ENCODE assay signal across 10 cellular contexts in the genomic region with DNA sequence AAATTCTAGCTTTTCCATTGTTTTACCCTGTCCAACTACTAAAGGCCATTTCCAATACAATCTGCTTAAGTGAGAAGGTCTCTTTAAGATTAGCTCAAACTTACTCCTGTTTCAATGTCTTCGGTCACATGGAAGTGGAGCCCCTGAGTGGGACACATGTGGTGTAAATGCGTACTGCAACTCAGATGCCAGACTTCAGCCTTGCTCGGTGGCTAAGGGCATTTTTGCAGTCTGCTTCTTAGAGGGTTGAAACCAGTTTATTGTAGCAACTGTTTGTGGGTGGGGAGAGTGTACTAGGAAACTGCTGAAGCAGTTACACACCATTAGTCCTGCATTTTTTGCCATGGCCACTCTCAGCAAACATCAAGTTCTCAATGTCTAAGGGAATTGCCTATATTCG.
DNase-seq lines count a peak whose midpoint lies in the region; ATAC-seq and TF ChIP-seq lines count a peak whose summit lies in the region.
"Had no signal": no experiment of that assay in that cellular context is flagged by ENCODE, and none has a peak within 500 bp of the region (broad histone marks: within the 10 kb centered on the region; RNA-seq: fewer than 3 reads in every experiment).

No MANE protein-coding gene starts in this region.

- peaks cover 40% of the 10 kb centered on the region for H3K4me1 ChIP-seq in PC-9 (replicated peaks; ENCODE audit: insufficient read depth)

- no peaks in the 10 kb centered on the region for H3K9me2 ChIP-seq in PC-9 (ENCODE audit: insufficient read depth)

- H3K4me1 Mint-ChIP-seq in stimulated activated naive CD8-positive, alpha-beta T cell treated with anti-CD3 and anti-CD28 coated beads, Interleukin-15, amount 100 ng/mL, for 72 hours: peaks cover 40% of the 10 kb centered on the region

- no peaks in the 10 kb centered on the region for H4K20me1 ChIP-seq in PC-9 (ENCODE audit: insufficient read depth)

- H3K36me3 ChIP-seq in PC-9 (ENCODE audit: low read depth): no peaks in the 10 kb centered on the region

- ATAC-seq in stimulated activated naive CD8-positive, alpha-beta T cell treated with anti-CD3 and anti-CD28 coated beads, Interleukin-15, amount 100 ng/mL, for 72 hours: peak; percentile 39
- ATAC-seq in stimulated activated naive CD8-positive, alpha-beta T cell treated with anti-CD3 and anti-CD28 coated beads, Interleukin-15, Interleukin-2, amounts not matched to agents 100 U/mL and 50 U/mL, for 24 hours: no peak
- no peak for ATAC-seq in GM18498 (IDR thresholded peaks at IDR 0.05; ENCODE audit: unreplicated experiment)

- no peaks in the 10 kb centered on the region for H3K27me3 Mint-ChIP-seq in stimulated activated naive CD8-positive, alpha-beta T cell treated with anti-CD3 and anti-CD28 coated beads, Interleukin-15, amount 100 ng/mL, for 72 hours

- peaks cover 17% of the 10 kb centered on the region for H3K79me2 ChIP-seq in PC-9 (ENCODE audit: low read depth)

- H3K27ac ChIP-seq in PC-9: 0 out of 2 replicates have a peak overlapping the region, but pooled peaks have one; percentile 14

- no peak overlapping the region for H3K4me2 ChIP-seq in PC-9

- no peaks in the 10 kb centered on the region for H3K9me3 Mint-ChIP-seq in stimulated activated naive CD8-positive, alpha-beta T cell treated with anti-CD3 and anti-CD28 coated beads, Interleukin-15, amount 100 ng/mL, for 72 hours

- no peak overlapping the region for H3K27ac Mint-ChIP-seq in stimulated activated naive CD8-positive, alpha-beta T cell treated with anti-CD3 and anti-CD28 coated beads, Interleukin-15, amount 100 ng/mL, for 72 hours

- H2AFZ ChIP-seq in PC-9: no peak overlapping the region

- H3K4me3 Mint-ChIP-seq in stimulated activated naive CD8-positive, alpha-beta T cell treated with anti-CD3 and anti-CD28 coated beads, Interleukin-15, amount 100 ng/mL, for 72 hours: no peak overlapping the region

- H3F3A ChIP-seq in PC-9 (ENCODE audit: insufficient read depth, low read depth): peaks cover 26% of the 10 kb centered on the region

- no peaks in the 10 kb centered on the region for H3K9me3 ChIP-seq in PC-9 (ENCODE audit: insufficient read depth, low read depth)

- intact Hi-C loops in PC-9 (cut with micrococcal nuclease; ENCODE audit: unreplicated experiment): loop anchor here (5.0 kb wide), 1 partner anchor 187 kb away; no protein-coding TSS in a partner anchor

- no peak for DNase-seq in stimulated activated naive CD8-positive, alpha-beta T cell treated with anti-CD3 and anti-CD28 coated beads, Interleukin-15, amount 100 ng/mL, for 72 hours
- DNase-seq in stimulated activated naive CD8-positive, alpha-beta T cell treated with anti-CD3 and anti-CD28 coated beads, Interleukin-15, Interleukin-2, amounts not matched to agents 100 U/mL and 50 U/mL, for 24 hours: no peak
- DNase-seq in PC-9 (no peak), fibroblast of villous mesenchyme (ENCODE audit: low read depth) (peak; percentile 34), GM19238 (ENCODE audit: insufficient read length, low spot score) (no peak)
- DNase-seq in effector CD4-positive, alpha-beta T cell: no peak
- no peak for DNase-seq in activated naive CD4-positive, alpha-beta T cell (lab: John Stamatoyannopoulos, UW)
- DNase-seq: NCI-H510A treated with DMSO at 0.1 percent for 48 hours had no signal

- CTCF ChIA-PET in PC-9 (lab: Charles Lee): interaction anchor here (0.6 kb wide), 1 partner anchor 39 kb away, joined by 10 read pairs; no protein-coding TSS in a partner anchor

- TF ChIP-seq CTCF in PC-9 (conservative IDR thresholded peaks at IDR 0.05) (peak; percentile 30; the same call in 1 of the 2 replicates), fibroblast of villous mesenchyme (IDR thresholded peaks at IDR 0.05; ENCODE audit: insufficient read depth, low read depth, low read length) (no peak)

- H3K4me3 ChIP-seq in PC-9: no peak overlapping the region
- no peak overlapping the region for H3K4me3 ChIP-seq in fibroblast of villous mesenchyme (ENCODE audit: low read depth, low read length)
- H3K4me3 ChIP-seq: skin epidermis had no signal

- H3K27me3 ChIP-seq in PC-9 (ENCODE audit: insufficient read depth, low read depth): no peaks in the 10 kb centered on the region

- no TSS peak for BruUV-seq in PC-9 (replicated peaks; lab: Mats Ljungman, UMichigan)

- POLR2A ChIA-PET in PC-9 (lab: Charles Lee; ENCODE audit: unreplicated experiment): interaction anchor here (0.7 kb wide), 1 partner anchor 24 kb away, joined by 9 read pairs; no protein-coding TSS in a partner anchor
